Comparison of ENCODE assay signal across 8 cellular contexts in the genomic region with DNA sequence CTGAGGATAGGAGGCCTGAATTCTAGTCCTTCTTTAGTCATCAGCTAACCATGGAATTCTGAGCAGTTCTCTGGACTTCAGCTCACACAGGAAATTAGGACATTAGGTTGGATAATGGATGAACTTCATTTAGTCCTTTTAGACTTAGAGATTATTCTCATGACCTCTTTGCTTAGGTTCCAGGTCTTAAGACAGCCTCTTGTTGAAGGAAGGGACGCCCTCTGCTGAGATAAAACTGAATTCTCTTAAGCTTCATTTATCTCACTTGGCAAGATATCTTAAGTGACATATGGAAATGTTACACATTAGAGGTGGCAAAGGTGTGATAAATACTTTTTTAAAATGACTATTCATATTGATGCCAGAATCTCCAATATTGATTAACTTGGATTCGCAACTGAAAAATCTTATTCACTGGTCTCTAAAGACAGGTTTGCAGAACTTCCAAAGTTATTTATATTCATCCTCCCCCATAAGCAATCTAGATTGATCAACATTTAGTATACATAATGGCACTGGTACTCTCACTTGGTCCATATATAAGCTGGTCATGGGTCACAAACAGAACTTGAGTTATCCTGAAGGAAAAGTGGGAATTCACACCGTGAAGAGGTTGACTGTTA. TPM values are rescaled to one million over a fixed set of nuclear protein-coding genes. Genes with fewer than 3 reads are reported as not detected.
A peak's percentile ranks its signal among the peaks of the same experiment; 100 is the strongest.
DNase-seq lines count a peak whose midpoint lies in the region; ATAC-seq and TF ChIP-seq lines count a peak whose summit lies in the region.

No MANE protein-coding gene starts in this region.

- no TSS peak for BruUV-seq in OCI-LY7 (replicated peaks; lab: Mats Ljungman, UMichigan)

- no peaks in the 10 kb centered on the region for H3K9me3 Mint-ChIP-seq in activated naive CD4-positive, alpha-beta T cell treated with anti-CD3 and anti-CD28 coated beads, Interleukin-2, amount 10 ng/mL, durations not matched to agents 7 days and 5 days

- H3K27me3 Mint-ChIP-seq in activated naive CD4-positive, alpha-beta T cell treated with anti-CD3 and anti-CD28 coated beads, Interleukin-2, amount 10 ng/mL, durations not matched to agents 7 days and 5 days: peaks cover 3% of the 10 kb centered on the region

- POLR2A ChIA-PET in HEK293T (lab: Yijun Ruan, JAX) (no interaction called here), OCI-LY7 (lab: Charles Lee) (no interaction called here)

- H3K36me3 Mint-ChIP-seq in activated naive CD4-positive, alpha-beta T cell treated with anti-CD3 and anti-CD28 coated beads, Interleukin-2, amount 10 ng/mL, durations not matched to agents 7 days and 5 days: no peaks in the 10 kb centered on the region

- no peak overlapping the region for H2AFZ ChIP-seq in OCI-LY7 (ENCODE audit: low read length)

- H3K4me3 Mint-ChIP-seq in activated naive CD4-positive, alpha-beta T cell treated with anti-CD3 and anti-CD28 coated beads, Interleukin-2, amount 10 ng/mL, durations not matched to agents 7 days and 5 days: no peak overlapping the region

- CTCF ChIA-PET in HEK293T (lab: Yijun Ruan, JAX): interaction anchor here (0.7 to 1.4 kb wide), 3 partner anchors 99 to 168 kb away, joined by 3 to 5 read pairs (median 3); no protein-coding TSS in a partner anchor
- CTCF ChIA-PET in OCI-LY7 (lab: Charles Lee; ENCODE audit: unreplicated experiment): interaction anchor here (0.5 kb wide), 1 partner anchor 663 kb away, joined by 3 read pairs; no protein-coding TSS in a partner anchor
- CTCF ChIA-PET in activated naive CD4-positive, alpha-beta T cell treated with anti-CD3 and anti-CD28 coated beads, Interleukin-2, amount 10 ng/mL, durations not matched to agents 7 days and 5 days (lab: Charles Lee): interaction anchor here (1.0 to 3.4 kb wide), 5 partner anchors 40 to 295 kb away, joined by 3 to 26 read pairs (median 5); no protein-coding TSS in a partner anchor

- H3K79me2 ChIP-seq in OCI-LY7 (ENCODE audit: insufficient read depth, low read depth, low read length): no peaks in the 10 kb centered on the region

- H3K4me2 ChIP-seq in OCI-LY7 (ENCODE audit: low read length): no peak overlapping the region

- ATAC-seq in GM21423 (IDR thresholded peaks at IDR 0.05; ENCODE audit: unreplicated experiment) (no peak), HG03025 (IDR thresholded peaks at IDR 0.05; ENCODE audit: low FRiP score, unreplicated experiment) (no peak)

- H3K27ac ChIP-seq in OCI-LY7 (ENCODE audit: low read depth, low read length, poor library complexity, severe bottlenecking) (no peak overlapping the region), epithelial cell of prostate (no peak overlapping the region)

- H3K36me3 ChIP-seq in OCI-LY7 (ENCODE audit: insufficient read depth, low read length): no peaks in the 10 kb centered on the region

- H4K20me1 ChIP-seq in OCI-LY7 (ENCODE audit: insufficient read depth, low read length): no peaks in the 10 kb centered on the region

- intact Hi-C loops in OCI-LY7 (cut with micrococcal nuclease; ENCODE audit: unreplicated experiment): loop anchor here (5.0 kb wide), 1 partner anchor 157 kb away; no protein-coding TSS in a partner anchor

- H3K9me2 ChIP-seq in OCI-LY7 (ENCODE audit: insufficient read depth, low read length): no peaks in the 10 kb centered on the region

- no peaks in the 10 kb centered on the region for H3K9me3 ChIP-seq in OCI-LY7 (ENCODE audit: low read length)

- H3K4me3 ChIP-seq in OCI-LY7 (ENCODE audit: low read depth, low read length, poor library complexity, severe bottlenecking): no peak overlapping the region

- peak; percentile 78 for TF ChIP-seq CTCF in OCI-LY7 (conservative IDR thresholded peaks at IDR 0.05; ENCODE audit: low read length)

- DNase-seq in Daoy (ENCODE audit: low read depth): peak; percentile 60
- peak; percentile 12 for DNase-seq in HEK293T (ENCODE audit: extremely low spot score)
- DNase-seq in OCI-LY7 (ENCODE audit: low spot score): peak; percentile 53
- DNase-seq in epithelial cell of prostate (ENCODE audit: low read depth, low spot score): peak; percentile 45
- peak; percentile 67 for DNase-seq in non-pigmented ciliary epithelial cell (ENCODE audit: low read depth)
- DNase-seq in activated naive CD4-positive, alpha-beta T cell treated with anti-CD3 and anti-CD28 coated beads, Interleukin-2, amount 10 ng/mL, durations not matched to agents 7 days and 5 days: no peak

- H3K27ac Mint-ChIP-seq in activated naive CD4-positive, alpha-beta T cell treated with anti-CD3 and anti-CD28 coated beads, Interleukin-2, amount 10 ng/mL, durations not matched to agents 7 days and 5 days: no peak overlapping the region

- no peaks in the 10 kb centered on the region for H3K4me1 Mint-ChIP-seq in activated naive CD4-positive, alpha-beta T cell treated with anti-CD3 and anti-CD28 coated beads, Interleukin-2, amount 10 ng/mL, durations not matched to agents 7 days and 5 days

- H3K4me1 ChIP-seq in OCI-LY7 (ENCODE audit: insufficient read depth, low read length, poor library complexity, severe bottlenecking): no peaks in the 10 kb centered on the region

TF ChIP-seq in HEK293T, 16 proteins besides CTCF, POLR2A, EP300 and RAD21:
- TF ChIP-seq TARDBP (IDR thresholded peaks at IDR 0.05): no peak
- TF ChIP-seq, protein P1, sequence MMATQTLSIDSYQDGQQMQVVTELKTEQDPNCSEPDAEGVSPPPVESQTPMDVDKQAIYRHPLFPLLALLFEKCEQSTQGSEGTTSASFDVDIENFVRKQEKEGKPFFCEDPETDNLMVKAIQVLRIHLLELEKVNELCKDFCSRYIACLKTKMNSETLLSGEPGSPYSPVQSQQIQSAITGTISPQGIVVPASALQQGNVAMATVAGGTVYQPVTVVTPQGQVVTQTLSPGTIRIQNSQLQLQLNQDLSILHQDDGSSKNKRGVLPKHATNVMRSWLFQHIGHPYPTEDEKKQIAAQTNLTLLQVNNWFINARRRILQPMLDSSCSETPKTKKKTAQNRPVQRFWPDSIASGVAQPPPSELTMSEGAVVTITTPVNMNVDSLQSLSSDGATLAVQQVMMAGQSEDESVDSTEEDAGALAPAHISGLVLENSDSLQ (IDR thresholded peaks at IDR 0.05): no peak
- no peak for TF ChIP-seq SUZ12 (IDR thresholded peaks at IDR 0.05)
- no peak for TF ChIP-seq HDGF (IDR thresholded peaks at IDR 0.05; ENCODE audit: borderline replicate concordance)
- no peak for TF ChIP-seq FOXK2 (IDR thresholded peaks at IDR 0.05)
- TF ChIP-seq FOXA1 (IDR thresholded peaks at IDR 0.05): no peak
- TF ChIP-seq ARNT (IDR thresholded peaks at IDR 0.05): no peak
- no peak for TF ChIP-seq ELF4 (IDR thresholded peaks at IDR 0.05)
- TF ChIP-seq L3MBTL2 (conservative IDR thresholded peaks at IDR 0.05): no peak
- no peak for TF ChIP-seq NFRKB (IDR thresholded peaks at IDR 0.05)
- no peak for TF ChIP-seq FOXM1 (IDR thresholded peaks at IDR 0.05; ENCODE audit: borderline replicate concordance)
- no peak for TF ChIP-seq ZNF384 (IDR thresholded peaks at IDR 0.05)
- TF ChIP-seq BHLHE40 (IDR thresholded peaks at IDR 0.05; ENCODE audit: borderline replicate concordance): no peak
- TF ChIP-seq LEF1 (IDR thresholded peaks at IDR 0.05; ENCODE audit: borderline replicate concordance): no peak
- TF ChIP-seq SP1 (IDR thresholded peaks at IDR 0.05): no peak
- TF ChIP-seq CTBP1 (IDR thresholded peaks at IDR 0.05; ENCODE audit: borderline replicate concordance): no peak

RNA-seq across cellular contexts. Expression of a gene that starts 16.9 kb away (rescaled TPM):
- not detected in 2 replicates for total RNA-seq in Daoy (2014; rRNA removed; shearing (Covaris generic))
- total RNA-seq in OCI-LY7 (2014; rRNA removed; shearing (Covaris generic)): not detected in 2 replicates
- total RNA-seq in OCI-LY7 (2022): not detected in 2 replicates
